ENCODE assay signal across 18 cellular contexts in genomic region chr2:216161967-216162366, GRCh38. TPM values are rescaled to one million over a fixed set of nuclear protein-coding genes. Genes with fewer than 3 reads are reported as not detected.
DNase-seq lines count a peak whose midpoint lies in the region; ATAC-seq and TF ChIP-seq lines count a peak whose summit lies in the region.
"Had no signal": no experiment of that assay in that cellular context is flagged by ENCODE, and none has a peak within 500 bp of the region (broad histone marks: within the 10 kb centered on the region; RNA-seq: fewer than 3 reads in every experiment).

No MANE protein-coding gene starts in this region.

- TF ChIP-seq CTCF in CD4-positive, alpha-beta T cell (IDR thresholded peaks at IDR 0.05), result no peak

- H3K27ac Mint-ChIP-seq in activated T-cell treated with anti-CD3 and anti-CD28 coated beads, Interleukin-2, amount 50 U/mL, for 24 hours, result peak overlapping the region; percentile 53
- H3K27ac Mint-ChIP-seq in CD4-positive, alpha-beta T cell, result peak overlapping the region; percentile 41
- H3K27ac Mint-ChIP-seq in T-helper 17 cell, result peak overlapping the region; percentile 60
- H3K27ac Mint-ChIP-seq in naive thymus-derived CD8-positive, alpha-beta T cell, result peak overlapping the region in 6 of 10 donors; percentile 10 to 56 (median 38)

- no peak overlapping the region for H3K4me3 Mint-ChIP-seq in activated T-cell treated with anti-CD3 and anti-CD28 coated beads, Interleukin-2, amount 50 U/mL, for 24 hours
- no peak overlapping the region for H3K4me3 Mint-ChIP-seq in CD4-positive, alpha-beta T cell
- no peak overlapping the region for H3K4me3 Mint-ChIP-seq in T-helper 17 cell
- H3K4me3 Mint-ChIP-seq in naive thymus-derived CD8-positive, alpha-beta T cell, result no peak overlapping the region

- H3K36me3 Mint-ChIP-seq in activated T-cell treated with anti-CD3 and anti-CD28 coated beads, Interleukin-2, amount 50 U/mL, for 24 hours (ENCODE audit: low read depth), result peaks cover 79% of the 10 kb centered on the region
- H3K36me3 Mint-ChIP-seq in CD4-positive, alpha-beta T cell (ENCODE audit: low read depth), result peaks cover 96% of the 10 kb centered on the region
- peaks cover 12% of the 10 kb centered on the region for H3K36me3 Mint-ChIP-seq in T-helper 17 cell (ENCODE audit: low read depth)
- H3K36me3 Mint-ChIP-seq in naive thymus-derived CD8-positive, alpha-beta T cell, result peaks cover 0 to 79% (median 17%) of the 10 kb centered on the region in 3 donors

- no peaks in the 10 kb centered on the region for H3K9me3 ChIP-seq in CD4-positive, alpha-beta T cell (ENCODE audit: control insufficient read depth, low read length)
- no peaks in the 10 kb centered on the region for H3K9me3 ChIP-seq in T-helper 17 cell (ENCODE audit: control insufficient read depth, low read length, poor library complexity, severe bottlenecking)
- H3K9me3 ChIP-seq: A549; BLaER1 treated with 17β-estradiol and CSF1 and Interleukin-3, amounts not matched to agents 10 nM and 100 nM had no signal

- H3K9me3 Mint-ChIP-seq in activated T-cell treated with anti-CD3 and anti-CD28 coated beads, Interleukin-2, amount 50 U/mL, for 24 hours, result no peaks in the 10 kb centered on the region
- no peaks in the 10 kb centered on the region for H3K9me3 Mint-ChIP-seq in CD4-positive, alpha-beta T cell
- no peaks in the 10 kb centered on the region for H3K9me3 Mint-ChIP-seq in naive thymus-derived CD8-positive, alpha-beta T cell

- intact Hi-C loops in CD4-positive, alpha-beta T cell (cut with DNase I, micrococcal nuclease), result loop anchor here in 1 of 2 experiments (5.0 kb wide), 1 partner anchor 35 kb away; no protein-coding TSS in a partner anchor

- ATAC-seq in CD4-positive, alpha-beta T cell (ENCODE audit: poor library complexity), result no peak
- no peak for ATAC-seq in T-helper 17 cell
- ATAC-seq in naive thymus-derived CD8-positive, alpha-beta T cell, result no peak
- no peak for ATAC-seq in HG03565 (IDR thresholded peaks at IDR 0.05; ENCODE audit: unreplicated experiment)
- ATAC-seq: A549, K562, PC-3 had no signal

- no peaks in the 10 kb centered on the region for H3K27me3 ChIP-seq in CD4-positive, alpha-beta T cell (ENCODE audit: control insufficient read depth, insufficient read depth, low read length)
- H3K27me3 ChIP-seq: BLaER1 treated with 17β-estradiol and CSF1 and Interleukin-3, amounts not matched to agents 10 nM and 100 nM had no signal

- CTCF ChIA-PET in CD4-positive, alpha-beta T cell (lab: Charles Lee), result interaction anchor here (1.2 kb wide), 1 partner anchor 31 kb away, joined by 4 read pairs; no protein-coding TSS in a partner anchor

- peaks cover 38% of the 10 kb centered on the region for H3K4me1 Mint-ChIP-seq in activated T-cell treated with anti-CD3 and anti-CD28 coated beads, Interleukin-2, amount 50 U/mL, for 24 hours (ENCODE audit: low read depth)
- H3K4me1 Mint-ChIP-seq in CD4-positive, alpha-beta T cell (ENCODE audit: low read depth), result peaks cover 51% of the 10 kb centered on the region
- H3K4me1 Mint-ChIP-seq in T-helper 17 cell, result peaks cover 17% of the 10 kb centered on the region
- peaks cover 12 to 45% (median 30%) of the 10 kb centered on the region in 4 donors for H3K4me1 Mint-ChIP-seq in naive thymus-derived CD8-positive, alpha-beta T cell

- POLR2A ChIA-PET in CD4-positive, alpha-beta T cell (lab: Charles Lee), result interaction anchor here (0.7 to 2.0 kb wide), 2 partner anchors 9 to 42 kb away, joined by 5 read pairs; no protein-coding TSS in a partner anchor
- POLR2A ChIA-PET in naive thymus-derived CD8-positive, alpha-beta T cell (lab: Charles Lee), result interaction anchor here (0.9 kb wide), 1 partner anchor 191 kb away, joined by 3 read pairs; no protein-coding TSS in a partner anchor

- no peak for DNase-seq in activated T-cell treated with anti-CD3 and anti-CD28 coated beads, Interleukin-2, amount 50 U/mL, for 24 hours
- DNase-seq in activated T-cell treated with anti-CD3 and anti-CD28 coated beads, Interleukin-2, amount 50 U/mL, for 48 hours, result no peak
- no peak for DNase-seq in CD4-positive, alpha-beta T cell
- DNase-seq in T-helper 17 cell (no peak), caudate nucleus (lab: John Stamatoyannopoulos, UW) (no peak), NCI-H524 treated with DMSO at 0.1 percent for 48 hours (lab: John Stamatoyannopoulos, UW) (no peak)
- no peak for DNase-seq in naive thymus-derived CD8-positive, alpha-beta T cell
- DNase-seq: GF-D8, GOT3, NCI-H1436, NCI-H2029 treated with DMSO at 0.1 percent for 48 hours, NCI-H774, PC-3 had no signal

- no peak overlapping the region for H3K27ac ChIP-seq in CD4-positive, alpha-beta T cell (ENCODE audit: low read depth, low read length)
- H3K27ac ChIP-seq in caudate nucleus (ENCODE audit: low read depth, low read length), result no peak overlapping the region
- H3K27ac ChIP-seq: A549; BLaER1 treated with 17β-estradiol and CSF1 and Interleukin-3, amounts not matched to agents 10 nM and 100 nM; RWPE1 had no signal

- no peaks in the 10 kb centered on the region for H3K27me3 Mint-ChIP-seq in activated T-cell treated with anti-CD3 and anti-CD28 coated beads, Interleukin-2, amount 50 U/mL, for 24 hours
- no peaks in the 10 kb centered on the region for H3K27me3 Mint-ChIP-seq in CD4-positive, alpha-beta T cell
- H3K27me3 Mint-ChIP-seq in T-helper 17 cell, result no peaks in the 10 kb centered on the region
- no peaks in the 10 kb centered on the region for H3K27me3 Mint-ChIP-seq in naive thymus-derived CD8-positive, alpha-beta T cell

RNA-seq across cellular contexts. Expression of gene XRCC5, which starts 52.8 kb away (rescaled TPM):
- total RNA-seq in CD4-positive, alpha-beta T cell, result 100 to 1,000 TPM; 126 to 129 TPM
- total RNA-seq in T-helper 17 cell, result 100 to 1,000 TPM; 151 to 161 TPM
- total RNA-seq in naive thymus-derived CD8-positive, alpha-beta T cell, result 100 to 1,000 TPM; 231 to 245 TPM
- polyA plus RNA-seq in naive thymus-derived CD8-positive, alpha-beta T cell, result 100 to 1,000 TPM; 311 to 364 (median 348) TPM
